Comparison of ENCODE assay signal across 8 cellular contexts in genomic region chr3:61894988-61895935, GRCh38.
DNase-seq lines count a peak whose midpoint lies in the region; ATAC-seq and TF ChIP-seq lines count a peak whose summit lies in the region.

No MANE protein-coding gene starts in this region.

- H3K27ac ChIP-seq in smooth muscle cell (ENCODE audit: low read depth) (peak overlapping the region; percentile 1), spleen (no peak overlapping the region)

- no peak overlapping the region for H3K27ac Mint-ChIP-seq in activated T-helper 2 cell treated with anti-CD3 and anti-CD28 coated beads, Interferon-gamma antibody, Interleukin-2, Interleukin-4, amounts not matched to agents 10 μg/mL and 5 μg/mL and 100 μg/mL, durations not matched to agents 14 hours and 24 hours and 36 hours

- no peak for TF ChIP-seq CTCF in smooth muscle cell (IDR thresholded peaks at IDR 0.05; ENCODE audit: borderline replicate concordance, insufficient read depth, poor library complexity, severe bottlenecking)
- TF ChIP-seq CTCF in spleen (IDR thresholded peaks at IDR 0.05 in 8 of 11, conservative IDR thresholded peaks at IDR 0.05 in 3 of 11), result no peak

- H3K9me3 Mint-ChIP-seq in activated T-helper 2 cell treated with anti-CD3 and anti-CD28 coated beads, Interferon-gamma antibody, Interleukin-2, Interleukin-4, amounts not matched to agents 10 μg/mL and 5 μg/mL and 100 μg/mL, durations not matched to agents 14 hours and 24 hours and 36 hours, result no peaks in the 10 kb centered on the region

- peak; percentile 94 for ATAC-seq in GM18505 (IDR thresholded peaks at IDR 0.05; ENCODE audit: unreplicated experiment)
- peak; percentile 96 for ATAC-seq in HG02798 (IDR thresholded peaks at IDR 0.05; ENCODE audit: poor library complexity, unreplicated experiment)
- peak; percentile 44 to 86 for ATAC-seq in left cardiac atrium

- H3K4me3 ChIP-seq in smooth muscle cell, result no peak overlapping the region
- no peak overlapping the region for H3K4me3 ChIP-seq in spleen

- no peak overlapping the region for H2AFZ ChIP-seq in smooth muscle cell (ENCODE audit: low read depth)

- no peaks in the 10 kb centered on the region for H3K36me3 Mint-ChIP-seq in activated T-helper 2 cell treated with anti-CD3 and anti-CD28 coated beads, Interferon-gamma antibody, Interleukin-2, Interleukin-4, amounts not matched to agents 10 μg/mL and 5 μg/mL and 100 μg/mL, durations not matched to agents 14 hours and 24 hours and 36 hours (ENCODE audit: low read depth)

- no peak overlapping the region for H3K4me3 Mint-ChIP-seq in activated T-helper 2 cell treated with anti-CD3 and anti-CD28 coated beads, Interferon-gamma antibody, Interleukin-2, Interleukin-4, amounts not matched to agents 10 μg/mL and 5 μg/mL and 100 μg/mL, durations not matched to agents 14 hours and 24 hours and 36 hours (ENCODE audit: low read depth)

- peaks cover 6% of the 10 kb centered on the region for H3K4me1 Mint-ChIP-seq in activated T-helper 2 cell treated with anti-CD3 and anti-CD28 coated beads, Interferon-gamma antibody, Interleukin-2, Interleukin-4, amounts not matched to agents 10 μg/mL and 5 μg/mL and 100 μg/mL, durations not matched to agents 14 hours and 24 hours and 36 hours (ENCODE audit: low read depth)

- H3K36me3 ChIP-seq in smooth muscle cell (ENCODE audit: low read depth), result no peaks in the 10 kb centered on the region
- H3K36me3 ChIP-seq in spleen, result no peaks in the 10 kb centered on the region

- TF ChIP-seq POLR2A in GM18505 (IDR thresholded peaks at IDR 0.05; ENCODE audit: borderline replicate concordance, extremely low read depth, insufficient read depth, insufficient read length) (no peak), spleen (IDR thresholded peaks at IDR 0.05) (no peak)

- WGBS in smooth muscle cell (ENCODE audit: low lambda C conversion rate), result 19% methylated on average over 7 of the region's 7 CpGs
- 31 to 41% (median 35%) methylated on average over 7 of the region's 7 CpGs for WGBS in spleen, 5 donors

- peak overlapping the region; percentile 53 for H3K4me2 ChIP-seq in smooth muscle cell

- peaks cover 22% of the 10 kb centered on the region for H3K4me1 ChIP-seq in smooth muscle cell (ENCODE audit: low read depth)
- peaks cover 0 to 11% (median 4%) of the 10 kb centered on the region in 6 donors for H3K4me1 ChIP-seq in spleen

- peak; percentile 74 for DNase-seq in Ammon's horn (ENCODE audit: low spot score)
- DNase-seq in NCI-H146 (lab: John Stamatoyannopoulos, UW), result peak; percentile 86
- DNase-seq in activated T-helper 2 cell treated with anti-CD3 and anti-CD28 coated beads, Interferon-gamma antibody, Interleukin-2, Interleukin-4, amounts not matched to agents 10 μg/mL and 5 μg/mL and 100 μg/mL, durations not matched to agents 14 hours and 24 hours and 36 hours (ENCODE audit: low spot score), result peak; percentile 10
- DNase-seq in left cardiac atrium, result peak; percentile 80
- DNase-seq in smooth muscle cell (lab: John Stamatoyannopoulos, UW; ENCODE audit: unreplicated experiment), result no peak
- DNase-seq in spleen, result no peak

- H3K27me3 ChIP-seq in smooth muscle cell (ENCODE audit: low read depth) (no peaks in the 10 kb centered on the region), spleen (replicated peaks in 1 of 7) (no peaks in the 10 kb centered on the region)

- H3F3A ChIP-seq in smooth muscle cell (ENCODE audit: low read depth), result no peaks in the 10 kb centered on the region

- intact Hi-C loops in activated T-helper 2 cell treated with anti-CD3 and anti-CD28 coated beads, Interferon-gamma antibody, Interleukin-2, Interleukin-4, amounts not matched to agents 10 μg/mL and 5 μg/mL and 100 μg/mL, durations not matched to agents 14 hours and 24 hours and 36 hours (cut with micrococcal nuclease), result no loop called here
- intact Hi-C loops in left cardiac atrium (cut with DNase I), result no loop called here
- intact Hi-C loops in spleen (cut with DNase I; ENCODE audit: low total_unique reads), result no loop called here

- H3K79me2 ChIP-seq in smooth muscle cell (ENCODE audit: low read depth), result peaks cover 17% of the 10 kb centered on the region

- H3K9me3 ChIP-seq in smooth muscle cell (replicated peaks; ENCODE audit: low read depth) (no peaks in the 10 kb centered on the region), spleen (no peaks in the 10 kb centered on the region)

- H4K20me1 ChIP-seq in smooth muscle cell (ENCODE audit: low read depth), result peaks cover 85% of the 10 kb centered on the region

- peaks cover 5% of the 10 kb centered on the region for H3K27me3 Mint-ChIP-seq in activated T-helper 2 cell treated with anti-CD3 and anti-CD28 coated beads, Interferon-gamma antibody, Interleukin-2, Interleukin-4, amounts not matched to agents 10 μg/mL and 5 μg/mL and 100 μg/mL, durations not matched to agents 14 hours and 24 hours and 36 hours (ENCODE audit: low read depth)

- no peak overlapping the region for H3K9ac ChIP-seq in smooth muscle cell (ENCODE audit: low read depth)

Comparison
In these comparisons a context has a peak if more than half of its experiments do, and no peak if none do; other contexts are left out.
1. DNase-seq: peak in Ammon's horn (single experiment), NCI-H146 (single experiment), activated T-helper 2 cell treated with anti-CD3 and anti-CD28 coated beads, Interferon-gamma antibody, Interleukin-2, Interleukin-4, amounts not matched to agents 10 μg/mL and 5 μg/mL and 100 μg/mL, durations not matched to agents 14 hours and 24 hours and 36 hours (single experiment) and left cardiac atrium (single experiment); none in smooth muscle cell (single experiment) and spleen (single experiment).
2. Peak in every context shown above with its lines, with median percentiles within 50 percentile points of each other: ATAC-seq.